2 cellular contexts compared by ENCODE assay signal in the genomic region with DNA sequence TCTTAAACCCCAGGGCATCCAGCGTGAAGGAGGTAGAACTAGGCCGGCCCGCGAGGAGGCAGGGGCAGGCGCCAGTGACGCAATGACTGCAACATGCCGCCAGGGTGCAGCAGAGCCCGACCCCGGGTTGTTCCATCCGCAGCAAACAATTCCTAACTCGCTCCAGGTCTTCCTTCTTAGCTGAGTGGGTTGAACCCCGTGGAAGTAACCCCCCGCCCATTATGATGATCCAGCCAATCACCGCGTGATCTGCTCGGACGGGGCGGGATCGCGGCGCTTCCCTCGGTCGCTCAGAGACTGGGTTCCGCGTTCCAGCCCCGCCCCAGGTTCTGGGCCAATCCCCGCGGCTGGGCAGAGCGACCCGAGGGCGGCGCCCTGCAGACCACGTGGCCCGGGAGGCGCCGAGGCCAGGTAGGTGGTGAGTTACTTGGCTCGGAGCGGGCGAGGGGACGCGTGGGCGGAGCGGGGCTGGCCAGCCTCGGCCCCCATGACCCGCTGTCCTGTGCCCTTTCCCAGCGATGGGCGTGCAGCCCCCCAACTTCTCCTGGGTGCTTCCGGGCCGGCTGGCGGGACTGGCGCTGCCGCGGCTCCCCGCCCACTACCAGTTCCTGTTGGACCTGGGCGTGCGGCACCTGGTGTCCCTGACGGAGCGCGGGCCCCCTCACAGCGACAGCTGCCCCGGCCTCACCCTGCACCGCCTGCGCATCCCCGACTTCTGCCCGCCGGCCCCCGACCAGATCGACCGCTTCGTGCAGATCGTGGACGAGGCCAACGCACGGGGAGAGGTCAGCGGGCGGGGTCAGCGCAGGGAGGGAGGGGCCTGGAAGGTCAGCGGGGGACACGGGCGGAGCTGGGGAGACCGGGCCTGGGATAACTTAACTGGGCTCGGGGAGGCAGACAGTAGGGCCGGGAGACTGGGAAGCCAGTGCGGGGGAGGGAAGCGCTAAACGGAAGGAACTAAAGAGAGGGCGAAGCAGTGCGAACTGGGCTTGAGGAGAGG.
TF ChIP-seq lines count a peak whose summit lies in the region.

DUSP23 (plus strand) TSS at position 380 of the 1,000 bp plus-strand sequence; CDS start at position 519, 139 bp downstream.

TF ChIP-seq in A549, 52 proteins besides CTCF, POLR2A, EP300 and RAD21 (continued from another document and continues in another):
- TF ChIP-seq, protein P1, sequence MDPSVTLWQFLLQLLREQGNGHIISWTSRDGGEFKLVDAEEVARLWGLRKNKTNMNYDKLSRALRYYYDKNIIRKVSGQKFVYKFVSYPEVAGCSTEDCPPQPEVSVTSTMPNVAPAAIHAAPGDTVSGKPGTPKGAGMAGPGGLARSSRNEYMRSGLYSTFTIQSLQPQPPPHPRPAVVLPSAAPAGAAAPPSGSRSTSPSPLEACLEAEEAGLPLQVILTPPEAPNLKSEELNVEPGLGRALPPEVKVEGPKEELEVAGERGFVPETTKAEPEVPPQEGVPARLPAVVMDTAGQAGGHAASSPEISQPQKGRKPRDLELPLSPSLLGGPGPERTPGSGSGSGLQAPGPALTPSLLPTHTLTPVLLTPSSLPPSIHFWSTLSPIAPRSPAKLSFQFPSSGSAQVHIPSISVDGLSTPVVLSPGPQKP (IDR thresholded peaks at IDR 0.05; ENCODE audit: low read depth, low read length) = no peak
- no peak for TF ChIP-seq HOXB5 (CRISPR knock-in tag; IDR thresholded peaks at IDR 0.05)
- TF ChIP-seq, protein P2, sequence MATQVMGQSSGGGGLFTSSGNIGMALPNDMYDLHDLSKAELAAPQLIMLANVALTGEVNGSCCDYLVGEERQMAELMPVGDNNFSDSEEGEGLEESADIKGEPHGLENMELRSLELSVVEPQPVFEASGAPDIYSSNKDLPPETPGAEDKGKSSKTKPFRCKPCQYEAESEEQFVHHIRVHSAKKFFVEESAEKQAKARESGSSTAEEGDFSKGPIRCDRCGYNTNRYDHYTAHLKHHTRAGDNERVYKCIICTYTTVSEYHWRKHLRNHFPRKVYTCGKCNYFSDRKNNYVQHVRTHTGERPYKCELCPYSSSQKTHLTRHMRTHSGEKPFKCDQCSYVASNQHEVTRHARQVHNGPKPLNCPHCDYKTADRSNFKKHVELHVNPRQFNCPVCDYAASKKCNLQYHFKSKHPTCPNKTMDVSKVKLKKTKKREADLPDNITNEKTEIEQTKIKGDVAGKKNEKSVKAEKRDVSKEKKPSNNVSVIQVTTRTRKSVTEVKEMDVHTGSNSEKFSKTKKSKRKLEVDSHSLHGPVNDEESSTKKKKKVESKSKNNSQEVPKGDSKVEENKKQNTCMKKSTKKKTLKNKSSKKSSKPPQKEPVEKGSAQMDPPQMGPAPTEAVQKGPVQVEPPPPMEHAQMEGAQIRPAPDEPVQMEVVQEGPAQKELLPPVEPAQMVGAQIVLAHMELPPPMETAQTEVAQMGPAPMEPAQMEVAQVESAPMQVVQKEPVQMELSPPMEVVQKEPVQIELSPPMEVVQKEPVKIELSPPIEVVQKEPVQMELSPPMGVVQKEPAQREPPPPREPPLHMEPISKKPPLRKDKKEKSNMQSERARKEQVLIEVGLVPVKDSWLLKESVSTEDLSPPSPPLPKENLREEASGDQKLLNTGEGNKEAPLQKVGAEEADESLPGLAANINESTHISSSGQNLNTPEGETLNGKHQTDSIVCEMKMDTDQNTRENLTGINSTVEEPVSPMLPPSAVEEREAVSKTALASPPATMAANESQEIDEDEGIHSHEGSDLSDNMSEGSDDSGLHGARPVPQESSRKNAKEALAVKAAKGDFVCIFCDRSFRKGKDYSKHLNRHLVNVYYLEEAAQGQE (IDR thresholded peaks at IDR 0.05) = no peak
- TF ChIP-seq E2F6 (IDR thresholded peaks at IDR 0.05; ENCODE audit: borderline replicate concordance, low read depth) = peak; percentile 96
- TF ChIP-seq NPAS2 (CRISPR knock-in tag; IDR thresholded peaks at IDR 0.05; ENCODE audit: borderline replicate concordance) = no peak
- TF ChIP-seq RNF2 (IDR thresholded peaks at IDR 0.05; ENCODE audit: borderline replicate concordance, low read depth) = peak; percentile 86; the same call in 1 of the 2 replicates
- TF ChIP-seq CEBPB (IDR thresholded peaks at IDR 0.05) = peak; percentile 58 to 92; a peak in 3 of 4 replicates
- TF ChIP-seq SREBF2 (IDR thresholded peaks at IDR 0.05) = no peak
- no peak for TF ChIP-seq HES2 (IDR thresholded peaks at IDR 0.05)
- no peak for TF ChIP-seq HEYL (CRISPR knock-in tag; IDR thresholded peaks at IDR 0.05)
- TF ChIP-seq TP53 (CRISPR knock-in tag; IDR thresholded peaks at IDR 0.05) = no peak
- peak; percentile 79 for TF ChIP-seq MAFK (IDR thresholded peaks at IDR 0.05; ENCODE audit: partially characterized antibody)
- TF ChIP-seq NFE2L2 (conservative IDR thresholded peaks at IDR 0.05; ENCODE audit: low read length) = no peak
- TF ChIP-seq KDM1A (IDR thresholded peaks at IDR 0.05; ENCODE audit: low read depth) = no peak
- TF ChIP-seq SMC3 (IDR thresholded peaks at IDR 0.05) = peak; percentile 97
- no peak for TF ChIP-seq MAZ (IDR thresholded peaks at IDR 0.05; ENCODE audit: borderline replicate concordance, low read depth, low read length)
- TF ChIP-seq POLR2AphosphoS2 (conservative IDR thresholded peaks at IDR 0.05; ENCODE audit: low read length) = no peak
- peak; percentile 93 for TF ChIP-seq PHF8 (IDR thresholded peaks at IDR 0.05; ENCODE audit: borderline replicate concordance, low read depth)
- no peak for TF ChIP-seq ZSCAN20 (CRISPR knock-in tag; IDR thresholded peaks at IDR 0.05)
- TF ChIP-seq KDM5A (IDR thresholded peaks at IDR 0.05) = no peak
- TF ChIP-seq JUNB (IDR thresholded peaks at IDR 0.05) = no peak
- TF ChIP-seq FOSL2 (IDR thresholded peaks at IDR 0.05) = no peak
- TF ChIP-seq FOSL2 (CRISPR knock-in tag; IDR thresholded peaks at IDR 0.05) = peak; percentile 31; the same call in 1 of the 2 replicates
- no peak for TF ChIP-seq TFCP2L1 (CRISPR knock-in tag; IDR thresholded peaks at IDR 0.05)
- TF ChIP-seq RFX5 (IDR thresholded peaks at IDR 0.05) = peak; percentile 56; the same call in 1 of the 2 replicates
- TF ChIP-seq HMGXB4 (CRISPR knock-in tag; IDR thresholded peaks at IDR 0.05; ENCODE audit: borderline replicate concordance) = no peak

TF ChIP-seq in WTC11, 78 proteins besides CTCF, POLR2A, EP300 and RAD21 (continued from another document and continues in another):
- TF ChIP-seq, protein P3, sequence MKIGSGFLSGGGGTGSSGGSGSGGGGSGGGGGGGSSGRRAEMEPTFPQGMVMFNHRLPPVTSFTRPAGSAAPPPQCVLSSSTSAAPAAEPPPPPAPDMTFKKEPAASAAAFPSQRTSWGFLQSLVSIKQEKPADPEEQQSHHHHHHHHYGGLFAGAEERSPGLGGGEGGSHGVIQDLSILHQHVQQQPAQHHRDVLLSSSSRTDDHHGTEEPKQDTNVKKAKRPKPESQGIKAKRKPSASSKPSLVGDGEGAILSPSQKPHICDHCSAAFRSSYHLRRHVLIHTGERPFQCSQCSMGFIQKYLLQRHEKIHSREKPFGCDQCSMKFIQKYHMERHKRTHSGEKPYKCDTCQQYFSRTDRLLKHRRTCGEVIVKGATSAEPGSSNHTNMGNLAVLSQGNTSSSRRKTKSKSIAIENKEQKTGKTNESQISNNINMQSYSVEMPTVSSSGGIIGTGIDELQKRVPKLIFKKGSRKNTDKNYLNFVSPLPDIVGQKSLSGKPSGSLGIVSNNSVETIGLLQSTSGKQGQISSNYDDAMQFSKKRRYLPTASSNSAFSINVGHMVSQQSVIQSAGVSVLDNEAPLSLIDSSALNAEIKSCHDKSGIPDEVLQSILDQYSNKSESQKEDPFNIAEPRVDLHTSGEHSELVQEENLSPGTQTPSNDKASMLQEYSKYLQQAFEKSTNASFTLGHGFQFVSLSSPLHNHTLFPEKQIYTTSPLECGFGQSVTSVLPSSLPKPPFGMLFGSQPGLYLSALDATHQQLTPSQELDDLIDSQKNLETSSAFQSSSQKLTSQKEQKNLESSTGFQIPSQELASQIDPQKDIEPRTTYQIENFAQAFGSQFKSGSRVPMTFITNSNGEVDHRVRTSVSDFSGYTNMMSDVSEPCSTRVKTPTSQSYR (CRISPR knock-in tag; IDR thresholded peaks at IDR 0.05) = peak; percentile 88; the same call in 1 of the 2 replicates
- TF ChIP-seq MAX (CRISPR knock-in tag; IDR thresholded peaks at IDR 0.05) (peak; percentile 100), IRF2 (CRISPR knock-in tag; IDR thresholded peaks at IDR 0.05; ENCODE audit: borderline replicate concordance, low read depth) (no peak; the same call in 1 of the 2 replicates), ZNF671 (CRISPR knock-in tag; IDR thresholded peaks at IDR 0.05) (no peak), SMAD4 (CRISPR knock-in tag; IDR thresholded peaks at IDR 0.05) (peak; percentile 85), ELF4 (CRISPR knock-in tag; IDR thresholded peaks at IDR 0.05; ENCODE audit: low read depth) (no peak), ZBTB21 (CRISPR knock-in tag; IDR thresholded peaks at IDR 0.05; ENCODE audit: borderline replicate concordance) (peak; percentile 85), CREM (CRISPR knock-in tag; IDR thresholded peaks at IDR 0.05) (peak; percentile 37), ZNF423 (CRISPR knock-in tag; IDR thresholded peaks at IDR 0.05) (no peak), NR3C1 (CRISPR knock-in tag; conservative IDR thresholded peaks at IDR 0.05; ENCODE audit: low read depth) (peak; percentile 34; the same call in 1 of the 2 replicates), PRDM15 (CRISPR knock-in tag; IDR thresholded peaks at IDR 0.05) (peak; percentile 96), ESRRA (CRISPR knock-in tag; IDR thresholded peaks at IDR 0.05; ENCODE audit: borderline replicate concordance) (peak; percentile 93; the same call in 1 of the 2 replicates), OVOL2 (CRISPR knock-in tag; IDR thresholded peaks at IDR 0.05; ENCODE audit: borderline replicate concordance) (no peak), FOXJ3 (CRISPR knock-in tag; IDR thresholded peaks at IDR 0.05; ENCODE audit: borderline replicate concordance) (no peak), TP53 (CRISPR knock-in tag; IDR thresholded peaks at IDR 0.05) (peak; percentile 96), ZNF138 (CRISPR knock-in tag; conservative IDR thresholded peaks at IDR 0.05) (peak; percentile 17; the same call in 1 of the 2 replicates), STAT6 (CRISPR knock-in tag; conservative IDR thresholded peaks at IDR 0.05; ENCODE audit: low read depth) (no peak), ETV6 (CRISPR knock-in tag; IDR thresholded peaks at IDR 0.05) (peak; percentile 98), ERG (CRISPR knock-in tag; IDR thresholded peaks at IDR 0.05) (no peak), FOXK1 (CRISPR knock-in tag; IDR thresholded peaks at IDR 0.05) (peak; percentile 52)
- TF ChIP-seq, protein P4, sequence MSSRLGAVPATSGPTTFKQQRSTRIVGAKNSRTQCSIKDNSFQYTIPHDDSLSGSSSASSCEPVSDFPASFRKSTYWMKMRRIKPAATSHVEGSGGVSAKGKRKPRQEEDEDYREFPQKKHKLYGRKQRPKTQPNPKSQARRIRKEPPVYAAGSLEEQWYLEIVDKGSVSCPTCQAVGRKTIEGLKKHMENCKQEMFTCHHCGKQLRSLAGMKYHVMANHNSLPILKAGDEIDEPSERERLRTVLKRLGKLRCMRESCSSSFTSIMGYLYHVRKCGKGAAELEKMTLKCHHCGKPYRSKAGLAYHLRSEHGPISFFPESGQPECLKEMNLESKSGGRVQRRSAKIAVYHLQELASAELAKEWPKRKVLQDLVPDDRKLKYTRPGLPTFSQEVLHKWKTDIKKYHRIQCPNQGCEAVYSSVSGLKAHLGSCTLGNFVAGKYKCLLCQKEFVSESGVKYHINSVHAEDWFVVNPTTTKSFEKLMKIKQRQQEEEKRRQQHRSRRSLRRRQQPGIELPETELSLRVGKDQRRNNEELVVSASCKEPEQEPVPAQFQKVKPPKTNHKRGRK (CRISPR knock-in tag; IDR thresholded peaks at IDR 0.05; ENCODE audit: borderline replicate concordance) = no peak
